8 cellular contexts compared by ENCODE assay signal in genomic region chr1:212749924-212750535, GRCh38. TPM values are rescaled to one million over a fixed set of nuclear protein-coding genes. Genes with fewer than 3 reads are reported as not detected.
DNase-seq lines count a peak whose midpoint lies in the region; ATAC-seq and TF ChIP-seq lines count a peak whose summit lies in the region.

No MANE protein-coding gene starts in this region.

- peak; percentile 62 for TF ChIP-seq CTCF in GM12874 (IDR thresholded peaks at IDR 0.05; ENCODE audit: insufficient read depth, low read depth, low read length)
- peak; percentile 41; the same call in 1 of the 2 replicates for TF ChIP-seq CTCF in WI38 (IDR thresholded peaks at IDR 0.05; ENCODE audit: low read depth, low read length)
- TF ChIP-seq CTCF in gastroesophageal sphincter (IDR thresholded peaks at IDR 0.05) = peak; percentile 36 to 61 (median 48)
- peak in 1 of 2 donors; percentile 66 for TF ChIP-seq CTCF in suprapubic skin (IDR thresholded peaks at IDR 0.05)

- H3K36me3 ChIP-seq in gastroesophageal sphincter = no peaks in the 10 kb centered on the region
- H3K36me3 ChIP-seq in suprapubic skin = no peaks in the 10 kb centered on the region

- H3K4me3 ChIP-seq in WI38 (ENCODE audit: low read depth, low read length) (no peak overlapping the region), gastroesophageal sphincter (no peak overlapping the region), suprapubic skin (no peak overlapping the region)

- H3K27ac ChIP-seq in gastroesophageal sphincter (no peak overlapping the region), suprapubic skin (no peak overlapping the region)

- WGBS in gastroesophageal sphincter (ENCODE audit: low coverage in 1 of 2), 2 donors = 41 to 44% methylated on average over 2 to 4 of the region's 4 CpGs
- 36% methylated on average over 4 of the region's 4 CpGs for WGBS in suprapubic skin

- H3K4me1 ChIP-seq in gastroesophageal sphincter = peaks cover 0 to 40% (median 5%) of the 10 kb centered on the region in 3 donors
- H3K4me1 ChIP-seq in suprapubic skin = peaks cover 21% of the 10 kb centered on the region

- ATAC-seq in gastroesophageal sphincter = no peak
- ATAC-seq in HG03457 (IDR thresholded peaks at IDR 0.05; ENCODE audit: unreplicated experiment) = no peak

- H3K9me3 ChIP-seq in gastroesophageal sphincter (no peaks in the 10 kb centered on the region), suprapubic skin (no peaks in the 10 kb centered on the region)

- TF ChIP-seq EP300 in gastroesophageal sphincter (IDR thresholded peaks at IDR 0.05) = no peak
- TF ChIP-seq EP300 in suprapubic skin (IDR thresholded peaks at IDR 0.05) = no peak

- peak; percentile 71 for DNase-seq in AG20443 (ENCODE audit: low spot score)
- peak; percentile 49 for DNase-seq in NCI-H2029 (lab: John Stamatoyannopoulos, UW)
- DNase-seq in pulmonary artery endothelial cell (ENCODE audit: low read depth, low spot score) = peak; percentile 22
- no peak for DNase-seq in suprapubic skin (ENCODE audit: low spot score in 2 of 2)

- H3K27me3 ChIP-seq in gastroesophageal sphincter = no peaks in the 10 kb centered on the region
- no peaks in the 10 kb centered on the region for H3K27me3 ChIP-seq in suprapubic skin

- TF ChIP-seq POLR2A in gastroesophageal sphincter (IDR thresholded peaks at IDR 0.05) (no peak), suprapubic skin (IDR thresholded peaks at IDR 0.05) (no peak)

RNA-seq across cellular contexts. Expression of gene NSL1, which starts 41.5 kb away (rescaled TPM):
- total RNA-seq in gastroesophageal sphincter = 10 to 100 TPM; 20.1 to 36.4 (median 31.1) TPM
- total RNA-seq in pulmonary artery endothelial cell = 28.0 and 49.5 TPM in 2 replicates
- total RNA-seq in suprapubic skin = 10 to 100 TPM; 18.3 to 57.5 (median 34.3) TPM

RNA-seq across cellular contexts. Expression of gene TATDN3, which starts 41.7 kb away (rescaled TPM):
- total RNA-seq in gastroesophageal sphincter (10 to 100 TPM in 2 of 4 donors, 1 to 10 TPM in 2; 7.9 to 23.0 (median 9.9) TPM), pulmonary artery endothelial cell (10.9 and 12.7 TPM in 2 replicates), suprapubic skin (10 to 100 TPM in 2 of 4 donors, 1 to 10 TPM in 2; 5.9 to 16.4 (median 9.1) TPM)

RNA-seq across cellular contexts. Expression of gene BATF3, which starts 50.4 kb away (rescaled TPM):
- 1 to 10 TPM in 3 of 4 donors, under 1 TPM in 1; 0.31 to 3.9 (median 3.7) TPM for total RNA-seq in gastroesophageal sphincter
- total RNA-seq in pulmonary artery endothelial cell = 2.6 and 3.0 TPM in 2 replicates
- total RNA-seq in suprapubic skin = under 1 TPM in 1 of 4 donors, not detected in 3; 0.25 TPM

Comparison
In these comparisons a context has a peak if more than half of its experiments do, and no peak if none do; other contexts are left out.
1. DNase-seq: peak in AG20443 (single experiment), NCI-H2029 (single experiment) and pulmonary artery endothelial cell (single experiment); none in suprapubic skin (0 of 2).